ENCODE assay signal across 16 cellular contexts in genomic region chr11:82462588-82462987, GRCh38.
"Had no signal": no experiment of that assay in that cellular context is flagged by ENCODE, and none has a peak within 500 bp of the region (broad histone marks: within the 10 kb centered on the region; RNA-seq: fewer than 3 reads in every experiment).

No MANE protein-coding gene starts in this region.

- H3K36me3 ChIP-seq: left ventricle myocardium inferior, transverse colon had no signal

- DNase-seq: activated CD4-positive, alpha-beta T cell treated with anti-CD3 and anti-CD28 coated beads, Interleukin-2, amount 10 ng/mL, durations not matched to agents 7 days and 5 days; activated CD8-positive, alpha-beta memory T cell treated with anti-CD3 and anti-CD28 coated beads, Interleukin-2, amount 50 U/mL, for 48 hours; activated gamma-delta T cell; activated T-cell treated with anti-CD3 and anti-CD28 coated beads, Interleukin-2, amount 50 U/mL, for 72 hours; amniotic stem cell; caudate nucleus; left ventricle myocardium inferior; mesenchymal stem cell; occipital lobe; right cardiac atrium; small intestine; stimulated activated CD4-positive, alpha-beta T cell treated with anti-CD3 and anti-CD28 coated beads, Interleukin-4, amount 100 ng/mL, for 4 hours; stimulated activated CD8-positive, alpha-beta memory T cell treated with anti-CD3 and anti-CD28 coated beads, Interleukin-4, amount 100 ng/mL, for 48 hours; stimulated activated naive CD4-positive, alpha-beta T cell treated with Interleukin-2 at 50 U/mL for 16 hours; transverse colon had no signal

- H3K27me3 ChIP-seq: hepatocyte, transverse colon had no signal

- H3K9me3 ChIP-seq: left ventricle myocardium inferior, transverse colon had no signal

- H3K27ac ChIP-seq: hepatocyte, left ventricle myocardium inferior, transverse colon had no signal

- H3K4me1 ChIP-seq: left ventricle myocardium inferior, transverse colon had no signal

- H3K4me3 ChIP-seq: hepatocyte, left ventricle myocardium inferior, transverse colon had no signal
